29 cellular contexts compared by ENCODE assay signal in genomic region chr20:25382704-25383370, GRCh38. TPM values are rescaled to one million over a fixed set of nuclear protein-coding genes. Genes with fewer than 3 reads are reported as not detected.
DNase-seq lines count a peak whose midpoint lies in the region; ATAC-seq, FAIRE-seq and TF ChIP-seq lines count a peak whose summit lies in the region.
"Had no signal": no experiment of that assay in that cellular context is flagged by ENCODE, and none has a peak within 500 bp of the region (broad histone marks: within the 10 kb centered on the region; RNA-seq: fewer than 3 reads in every experiment).

No MANE protein-coding gene starts in this region.

- no peak for TF ChIP-seq POLR2A in K562 (conservative IDR thresholded peaks at IDR 0.05)

- TF ChIP-seq EP300 in K562 (IDR thresholded peaks at IDR 0.05; ENCODE audit: low read length), result no peak
- TF ChIP-seq EP300 in SK-N-SH (IDR thresholded peaks at IDR 0.05; ENCODE audit: borderline replicate concordance in 1 of 2, low read depth in 1 of 2, low read length in 1 of 2), result no peak

- no peaks in the 10 kb centered on the region for H3K9me3 ChIP-seq in K562 (replicated peaks; ENCODE audit: control insufficient read depth, insufficient read depth, low read depth, low read length)
- H3K9me3 ChIP-seq in right cardiac atrium (ENCODE audit: control insufficient read depth, low read length), result no peaks in the 10 kb centered on the region
- no peaks in the 10 kb centered on the region for H3K9me3 ChIP-seq in SK-N-SH
- H3K9me3 ChIP-seq: gastrocnemius medialis, testis, uterus had no signal

- H3K9ac ChIP-seq in K562 (ENCODE audit: insufficient read depth in 1 of 2, low read depth in 2 of 2, low read length in 2 of 2), result no peak overlapping the region
- no peak overlapping the region for H3K9ac ChIP-seq in SK-N-SH
- H3K9ac ChIP-seq: neural progenitor cell, parathyroid adenoma had no signal

- H2AFZ ChIP-seq in K562 (ENCODE audit: low read depth, low read length) (no peak overlapping the region), SK-N-SH (ENCODE audit: low read depth) (no peak overlapping the region)
- H2AFZ ChIP-seq: neural progenitor cell, parathyroid adenoma had no signal

- ATAC-seq in stimulated activated naive CD8-positive, alpha-beta T cell treated with anti-CD3 and anti-CD28 coated beads, Interleukin-15, Interleukin-2, amounts not matched to agents 100 U/mL and 50 U/mL, for 24 hours, result peak; percentile 70
- no peak for ATAC-seq in stimulated activated naive CD8-positive, alpha-beta T cell treated with anti-CD3 and anti-CD28 coated beads, Interleukin-15, amount 100 ng/mL, for 72 hours
- ATAC-seq in K562, result peak; percentile 32; the same call in 2 of the 3 replicates
- ATAC-seq in right cardiac atrium, result peak; percentile 16 to 65
- ATAC-seq in GM19328 (IDR thresholded peaks at IDR 0.05; ENCODE audit: unreplicated experiment), result no peak
- ATAC-seq: activated T-cell treated with anti-CD3 and anti-CD28 coated beads, Interleukin-2, amount 50 U/mL, for 4 hours had no signal

- 38% methylated on average over 5 of the region's 5 CpGs for WGBS in K562 (ENCODE audit: insufficient coverage, low coverage, missing lambda C conversion rate)
- 82% methylated on average over 5 of the region's 5 CpGs for WGBS in right cardiac atrium
- 86% methylated on average over 5 of the region's 5 CpGs for WGBS in SK-N-SH (ENCODE audit: low lambda C conversion rate)

- no TSS peak for BruUV-seq in K562 (replicated peaks; lab: Mats Ljungman, UMichigan)

- H3K9me1 ChIP-seq in K562 (ENCODE audit: control insufficient read depth, insufficient read depth, low read length), result no peaks in the 10 kb centered on the region

- TF ChIP-seq RAD21 in K562 (CRISPR knock-in tag; conservative IDR thresholded peaks at IDR 0.05 in 1 of 2, IDR thresholded peaks at IDR 0.05 in 1 of 2) (no peak), SK-N-SH (IDR thresholded peaks at IDR 0.05; ENCODE audit: low read length) (no peak)

- no peak overlapping the region for H3K4me3 Mint-ChIP-seq in stimulated activated naive CD8-positive, alpha-beta T cell treated with anti-CD3 and anti-CD28 coated beads, Interleukin-15, amount 100 ng/mL, for 72 hours
- H3K4me3 Mint-ChIP-seq: activated CD4-positive, alpha-beta T cell treated with anti-CD3 and anti-CD28 coated beads, Interleukin-2, amount 10 ng/mL, durations not matched to agents 7 days and 5 days; activated T-cell treated with anti-CD3 and anti-CD28 coated beads, Interleukin-2, amount 50 U/mL, for 4 hours; neural progenitor cell had no signal

- H3K27me3 ChIP-seq in K562 (ENCODE audit: control insufficient read depth in 2 of 2, insufficient read depth in 2 of 2, low read length in 2 of 2) (no peaks in the 10 kb centered on the region; a peak in 1 of 5 replicates), right cardiac atrium (ENCODE audit: control insufficient read depth, insufficient read depth) (no peaks in the 10 kb centered on the region), SK-N-SH (ENCODE audit: insufficient read depth) (no peaks in the 10 kb centered on the region)
- H3K27me3 ChIP-seq: gastrocnemius medialis, neural progenitor cell, testis, uterus had no signal

- H3K36me3 ChIP-seq in K562 (ENCODE audit: control insufficient read depth, insufficient read depth, low read length) (peaks cover 12% of the 10 kb centered on the region; the same call in 2 of the 3 replicates), SK-N-SH (replicated peaks in 1 of 2; ENCODE audit: control insufficient read depth in 1 of 2, insufficient read depth in 2 of 2, low read length in 1 of 2) (peaks cover 0 to 5% of the 10 kb centered on the region in 2 experiments)
- H3K36me3 ChIP-seq: gastrocnemius medialis, neural progenitor cell, uterus had no signal

- H4K20me1 ChIP-seq in K562 (replicated peaks; ENCODE audit: control insufficient read depth, insufficient read depth, low read length) (peaks cover 4% of the 10 kb centered on the region; the same call in 1 of the 2 replicates), SK-N-SH (ENCODE audit: insufficient read depth) (no peaks in the 10 kb centered on the region)

- TF ChIP-seq CTCF in K562 (IDR thresholded peaks at IDR 0.05 in 2 of 3, conservative IDR thresholded peaks at IDR 0.05 in 1 of 3; ENCODE audit: insufficient read depth in 2 of 3, low read depth in 1 of 3, low read length in 3 of 3) (no peak), SK-N-SH (IDR thresholded peaks at IDR 0.05) (no peak)

- in situ Hi-C loops in K562 (cut with MboI), result no loop called here

- no peaks in the 10 kb centered on the region for H3K9me3 Mint-ChIP-seq in stimulated activated naive CD8-positive, alpha-beta T cell treated with anti-CD3 and anti-CD28 coated beads, Interleukin-15, amount 100 ng/mL, for 72 hours
- H3K9me3 Mint-ChIP-seq: activated CD4-positive, alpha-beta T cell treated with anti-CD3 and anti-CD28 coated beads, Interleukin-2, amount 10 ng/mL, durations not matched to agents 7 days and 5 days; activated T-cell treated with anti-CD3 and anti-CD28 coated beads, Interleukin-2, amount 50 U/mL, for 4 hours had no signal

- FAIRE-seq in K562 (lab: Jason Lieb, UNC) (no peak), RCC 7860 (lab: Jason Lieb, UNC) (no peak)
- FAIRE-seq: A204.1, GM18507 had no signal

- no peaks in the 10 kb centered on the region for H3K9me2 ChIP-seq in SK-N-SH

- H3F3A ChIP-seq in SK-N-SH (replicated peaks; ENCODE audit: insufficient read depth), result peaks cover 3% of the 10 kb centered on the region

- H3K4me2 ChIP-seq in K562 (ENCODE audit: insufficient read depth, low read length) (no peak overlapping the region), SK-N-SH (no peak overlapping the region)
- H3K4me2 ChIP-seq: neural progenitor cell, smooth muscle cell had no signal

- H3K79me2 ChIP-seq in K562 (ENCODE audit: control insufficient read depth, insufficient read depth, low read length) (peaks cover 43% of the 10 kb centered on the region), SK-N-SH (ENCODE audit: insufficient read depth) (peaks cover 89% of the 10 kb centered on the region)

- no peak overlapping the region for H3K4me3 ChIP-seq in K562
- H3K4me3 ChIP-seq in right cardiac atrium (ENCODE audit: low read length), result no peak overlapping the region
- no peak overlapping the region for H3K4me3 ChIP-seq in SK-N-SH (ENCODE audit: low read depth in 2 of 2, low read length in 1 of 2)
- H3K4me3 ChIP-seq: gastrocnemius medialis, neural progenitor cell, smooth muscle cell, testis, uterus had no signal

- peaks cover 0 to 5% of the 10 kb centered on the region in 2 experiments; a peak in 3 of 5 replicates for H3K4me1 ChIP-seq in K562 (replicated peaks in 1 of 2; ENCODE audit: control insufficient read depth in 2 of 2, insufficient read depth in 2 of 2, low read length in 2 of 2)
- H3K4me1 ChIP-seq in right cardiac atrium (ENCODE audit: control insufficient read depth, insufficient read depth, low read length), result peaks cover 13% of the 10 kb centered on the region
- H3K4me1 ChIP-seq in SK-N-SH (ENCODE audit: control insufficient read depth in 1 of 2, insufficient read depth in 2 of 2, low read depth in 1 of 2, low read length in 1 of 2), result peaks cover 0 to 11% of the 10 kb centered on the region in 2 experiments; a peak in 1 of 4 replicates
- H3K4me1 ChIP-seq: gastrocnemius medialis, neural progenitor cell, testis, uterus had no signal

- intact Hi-C loops in K562 (cut with micrococcal nuclease) (no loop called here), right cardiac atrium (cut with DNase I) (loop anchor here in 1 of 4 donors (10.0 kb wide), 1 partner anchor 68 kb away; no protein-coding TSS in a partner anchor)

- peak overlapping the region in 1 of 2 donors; percentile 61 for H3K27ac Mint-ChIP-seq in stimulated activated naive CD8-positive, alpha-beta T cell treated with anti-CD3 and anti-CD28 coated beads, Interleukin-15, amount 100 ng/mL, for 72 hours
- H3K27ac Mint-ChIP-seq: activated CD4-positive, alpha-beta T cell treated with anti-CD3 and anti-CD28 coated beads, Interleukin-2, amount 10 ng/mL, durations not matched to agents 7 days and 5 days; neural progenitor cell had no signal

- H3K27ac ChIP-seq in K562 (ENCODE audit: extremely low read depth, low read depth, low read length) (no peak overlapping the region), right cardiac atrium (ENCODE audit: low read length) (no peak overlapping the region), SK-N-SH (ENCODE audit: low read depth in 2 of 2, low read length in 1 of 2) (no peak overlapping the region)
- H3K27ac ChIP-seq: gastrocnemius medialis, neural progenitor cell, parathyroid adenoma, testis, uterus had no signal

- POLR2A ChIA-PET in K562 (lab: Yijun Ruan, JAX), result no interaction called here
- POLR2A ChIA-PET in SK-N-SH (lab: Yijun Ruan, JAX), result no interaction called here

- peaks cover 19% of the 10 kb centered on the region for H3K4me1 Mint-ChIP-seq in stimulated activated naive CD8-positive, alpha-beta T cell treated with anti-CD3 and anti-CD28 coated beads, Interleukin-15, amount 100 ng/mL, for 72 hours
- H3K4me1 Mint-ChIP-seq: neural progenitor cell had no signal

- DNase-seq in stimulated activated naive CD8-positive, alpha-beta T cell treated with anti-CD3 and anti-CD28 coated beads, Interleukin-15, Interleukin-2, amounts not matched to agents 100 U/mL and 50 U/mL, for 24 hours, result no peak
- DNase-seq in stimulated activated naive CD8-positive, alpha-beta T cell treated with anti-CD3 and anti-CD28 coated beads, Interleukin-15, amount 100 ng/mL, for 72 hours, result no peak
- DNase-seq in K562 (ENCODE audit: extremely low read depth in 1 of 4, low spot score in 3 of 4) (no peak), right cardiac atrium (no peak), NCI-H2107 (lab: John Stamatoyannopoulos, UW) (no peak), RCC 7860 (ENCODE audit: low spot score) (no peak), SK-N-SH (no peak)
- DNase-seq: activated CD4-positive, alpha-beta T cell treated with anti-CD3 and anti-CD28 coated beads, Interleukin-2, amount 10 ng/mL, durations not matched to agents 7 days and 5 days; activated naive CD4-positive, alpha-beta T cell; activated T-cell treated with anti-CD3 and anti-CD28 coated beads, Interleukin-2, amount 50 U/mL, for 4 hours; DMS 273 treated with DMSO at 0.1 percent for 48 hours; EL; gastrocnemius medialis; H7; hippocampal formation; Kasumi-1; mesendoderm; MV-4-11; NCI-H748 treated with DMSO at 0.1 percent for 48 hours; retina; stimulated activated naive CD4-positive, alpha-beta T cell; testis; uterus had no signal

- CTCF ChIA-PET in K562 (lab: Yijun Ruan, JAX; ENCODE audit: low intra/inter-chr PET ratio) (no interaction called here), SK-N-SH (lab: Yijun Ruan, JAX) (interaction anchor here (1.1 kb wide), 1 partner anchor 11 kb away, joined by 3 read pairs; no protein-coding TSS in a partner anchor)

- no peaks in the 10 kb centered on the region for H3K27me3 Mint-ChIP-seq in stimulated activated naive CD8-positive, alpha-beta T cell treated with anti-CD3 and anti-CD28 coated beads, Interleukin-15, amount 100 ng/mL, for 72 hours
- H3K27me3 Mint-ChIP-seq: activated CD4-positive, alpha-beta T cell treated with anti-CD3 and anti-CD28 coated beads, Interleukin-2, amount 10 ng/mL, durations not matched to agents 7 days and 5 days had no signal

RNA-seq across cellular contexts. Expression of gene ABHD12, which starts 7.8 kb away (rescaled TPM):
- total RNA-seq in K562 (2011; cell fraction: chromatin; rRNA removed; ENCODE audit: low replicate concordance), result 18.7 and 39.1 TPM in 2 replicates
- total RNA-seq in K562 (2011; cell fraction: nucleolus; rRNA removed), result 29.9 and 33.3 TPM in 2 replicates
- 28.4 and 30.7 TPM in 2 replicates for total RNA-seq in K562 (2011; cell fraction: nucleoplasm; rRNA removed)
- total RNA-seq in K562 (2014; rRNA removed), result 9.1 and 11.5 TPM in 2 replicates
- 7.8 and 8.0 TPM in 2 replicates for total RNA-seq in K562 (2014; rRNA removed; fragmentation: Illumina TruSeq; extraction: Trizol)
- 10.6 TPM in 2 replicates for total RNA-seq in K562 (2015; rRNA removed; fragmentation: Illumina TruSeq; extraction: Trizol)
- total RNA-seq in K562 (2021), result 15.1 and 15.6 TPM in 2 replicates
- 6.2 and 7.7 TPM in 2 replicates for polyA plus RNA-seq in K562 (2011; rRNA removed)
- polyA plus RNA-seq in K562 (2011; cell fraction: cytosol; rRNA removed), result 6.1 and 7.2 TPM in 2 replicates
- polyA plus RNA-seq in K562 (2011; cell fraction: nucleus; rRNA removed), result 8.7 and 11.0 TPM in 2 replicates
- 14.2 and 19.8 TPM in 2 replicates for polyA plus RNA-seq in K562 (2012)
- 12.0 and 15.3 TPM in 2 replicates for polyA plus RNA-seq in K562 (2014; fragmentation: Illumina TruSeq; extraction: Trizol)
- 1 to 10 TPM in 1 of 2 experiments, under 1 TPM in 1; 0.65 to 1.2 TPM for polyA plus RNA-seq in K562 (2014; fragmentation: Nextera tagmentation; extraction: Ambion mirVana)
- polyA plus RNA-seq in K562 (2014; rRNA removed), result 9.8 and 10.7 TPM in 2 replicates
- polyA minus RNA-seq in K562 (2011; rRNA and poly(A)+ RNA removed), result 7.3 and 10.3 TPM in 2 replicates
- polyA minus RNA-seq in K562 (2011; cell fraction: cytosol; rRNA and poly(A)+ RNA removed), result 5.2 and 9.8 TPM in 2 replicates
- 9.6 and 12.1 TPM in 2 replicates for polyA minus RNA-seq in K562 (2011; cell fraction: nucleus; rRNA and poly(A)+ RNA removed)
- total RNA-seq in right cardiac atrium, result 10 to 100 TPM; 22.6 to 28.3 (median 26.0) TPM
- polyA plus RNA-seq in right cardiac atrium, result 25.3 TPM
- polyA plus RNA-seq in SK-N-SH (2012; rRNA removed), result 32.2 and 33.5 TPM in 2 replicates
- polyA plus RNA-seq in SK-N-SH (2012; cell fraction: cytosol; rRNA removed), result 29.7 and 42.6 TPM in 2 replicates
- polyA plus RNA-seq in SK-N-SH (2012; cell fraction: nucleus; rRNA removed), result 34.5 and 35.2 TPM in 2 replicates

RNA-seq across cellular contexts. Expression of gene GINS1, which starts 24.6 kb away (rescaled TPM):
- 12.5 and 31.0 TPM in 2 replicates for total RNA-seq in K562 (2011; cell fraction: chromatin; rRNA removed; ENCODE audit: low replicate concordance)
- total RNA-seq in K562 (2011; cell fraction: nucleolus; rRNA removed), result 9.2 and 11.1 TPM in 2 replicates
- 24.6 and 27.8 TPM in 2 replicates for total RNA-seq in K562 (2011; cell fraction: nucleoplasm; rRNA removed)
- total RNA-seq in K562 (2014; rRNA removed) (19.5 and 20.9 TPM in 2 replicates), K562 (2014; rRNA removed; fragmentation: Illumina TruSeq; extraction: Trizol) (26.9 and 29.7 TPM in 2 replicates), K562 (2015; rRNA removed; fragmentation: Illumina TruSeq; extraction: Trizol) (23.5 and 24.1 TPM in 2 replicates), K562 (2021) (31.8 TPM in 2 replicates), right cardiac atrium (under 1 TPM; 0.45 to 0.85 (median 0.63) TPM)
- polyA plus RNA-seq in K562 (2011; rRNA removed) (19.0 and 27.3 TPM in 2 replicates), K562 (2014; fragmentation: Illumina TruSeq; extraction: Trizol) (19.2 and 22.8 TPM in 2 replicates), K562 (2014; fragmentation: Nextera tagmentation; extraction: Ambion mirVana) (10 to 100 TPM; 13.1 to 25.8 TPM), K562 (2014; rRNA removed) (21.1 and 26.6 TPM in 2 replicates), right cardiac atrium (0.54 TPM), SK-N-SH (2012; rRNA removed) (5.1 and 5.8 TPM in 2 replicates)
- polyA plus RNA-seq in K562 (2011; cell fraction: cytosol; rRNA removed), result 8.6 and 16.4 TPM in 2 replicates
- 7.7 and 9.4 TPM in 2 replicates for polyA plus RNA-seq in K562 (2011; cell fraction: nucleus; rRNA removed)
- polyA plus RNA-seq in K562 (2012), result 14.5 and 16.5 TPM in 2 replicates
- 20.5 and 31.4 TPM in 2 replicates for polyA minus RNA-seq in K562 (2011; rRNA and poly(A)+ RNA removed)
- 7.2 and 13.5 TPM in 2 replicates for polyA minus RNA-seq in K562 (2011; cell fraction: cytosol; rRNA and poly(A)+ RNA removed)
- polyA minus RNA-seq in K562 (2011; cell fraction: nucleus; rRNA and poly(A)+ RNA removed), result 3.5 and 7.6 TPM in 2 replicates
- polyA plus RNA-seq in SK-N-SH (2012; cell fraction: cytosol; rRNA removed), result 6.3 and 6.8 TPM in 2 replicates
- polyA plus RNA-seq in SK-N-SH (2012; cell fraction: nucleus; rRNA removed), result 3.5 and 5.3 TPM in 2 replicates

Comparison
In these comparisons a context has a peak if more than half of its experiments do, and no peak if none do; other contexts are left out.
1. ATAC-seq: peak in stimulated activated naive CD8-positive, alpha-beta T cell treated with anti-CD3 and anti-CD28 coated beads, Interleukin-15, Interleukin-2, amounts not matched to agents 100 U/mL and 50 U/mL, for 24 hours (single experiment), K562 (single experiment) and right cardiac atrium (2 of 2); none in stimulated activated naive CD8-positive, alpha-beta T cell treated with anti-CD3 and anti-CD28 coated beads, Interleukin-15, amount 100 ng/mL, for 72 hours (single experiment) and GM19328 (single experiment).